8 cellular contexts compared by ENCODE assay signal in genomic region chr2:197777823-197778407, GRCh38. TPM values are rescaled to one million over a fixed set of nuclear protein-coding genes. Genes with fewer than 3 reads are reported as not detected.
DNase-seq lines count a peak whose midpoint lies in the region; ATAC-seq and TF ChIP-seq lines count a peak whose summit lies in the region.

No MANE protein-coding gene starts in this region.

- H4K20me1 ChIP-seq in KMS-11 (ENCODE audit: insufficient read depth) = no peaks in the 10 kb centered on the region

- H3K27me3 ChIP-seq in KMS-11 (ENCODE audit: insufficient read depth, low read depth) (no peaks in the 10 kb centered on the region), upper lobe of right lung (no peaks in the 10 kb centered on the region)

- H2AFZ ChIP-seq in KMS-11 (ENCODE audit: low read depth) = no peak overlapping the region

- no peak overlapping the region for H3K27ac ChIP-seq in KMS-11
- no peak overlapping the region for H3K27ac ChIP-seq in upper lobe of right lung

- H3K9me3 ChIP-seq in upper lobe of right lung = no peaks in the 10 kb centered on the region

- intact Hi-C loops in upper lobe of right lung (cut with DNase I) = no loop called here

- ATAC-seq in activated T-cell treated with anti-CD3 and anti-CD28 coated beads, Interleukin-2, amount 50 U/mL, for 4 hours = no peak
- no peak for ATAC-seq in activated CD8-positive, alpha-beta T cell treated with anti-CD3 and anti-CD28 coated beads, Interleukin-2, amount 10 ng/mL, durations not matched to agents 7 days and 5 days
- ATAC-seq in upper lobe of right lung = no peak
- ATAC-seq in HG02870 (IDR thresholded peaks at IDR 0.05; ENCODE audit: unreplicated experiment) = no peak

- H3K4me1 ChIP-seq in KMS-11 (ENCODE audit: low read depth, poor library complexity, severe bottlenecking) (no peaks in the 10 kb centered on the region), upper lobe of right lung (no peaks in the 10 kb centered on the region)

- H3K9ac ChIP-seq in KMS-11 = no peak overlapping the region

- no peak overlapping the region for H3K4me2 ChIP-seq in KMS-11

- CTCF ChIA-PET in activated CD8-positive, alpha-beta T cell treated with anti-CD3 and anti-CD28 coated beads, Interleukin-2, amount 10 ng/mL, durations not matched to agents 7 days and 5 days (lab: Charles Lee) = interaction anchor here (1.4 to 2.7 kb wide), 3 partner anchors 66 to 72 kb away, joined by 4 to 21 read pairs (median 4); no protein-coding TSS in a partner anchor

- H3K27ac Mint-ChIP-seq in activated CD8-positive, alpha-beta T cell treated with anti-CD3 and anti-CD28 coated beads, Interleukin-2, amount 10 ng/mL, durations not matched to agents 7 days and 5 days = no peak overlapping the region

- POLR2A ChIA-PET in activated CD8-positive, alpha-beta T cell treated with anti-CD3 and anti-CD28 coated beads, Interleukin-2, amount 10 ng/mL, durations not matched to agents 7 days and 5 days (lab: Charles Lee) = no interaction called here

- no peaks in the 10 kb centered on the region for H3K79me2 ChIP-seq in KMS-11 (ENCODE audit: insufficient read depth, low read depth)

- no peaks in the 10 kb centered on the region for H3K4me1 Mint-ChIP-seq in activated T-cell treated with anti-CD3 and anti-CD28 coated beads, Interleukin-2, amount 50 U/mL, for 4 hours (ENCODE audit: low read depth)
- peaks cover 2% of the 10 kb centered on the region for H3K4me1 Mint-ChIP-seq in activated CD8-positive, alpha-beta T cell treated with anti-CD3 and anti-CD28 coated beads, Interleukin-2, amount 10 ng/mL, durations not matched to agents 7 days and 5 days (ENCODE audit: low read depth)

- TF ChIP-seq CTCF in KMS-11 (conservative IDR thresholded peaks at IDR 0.05; ENCODE audit: low read depth, low read length) (peak; percentile 94), upper lobe of right lung (IDR thresholded peaks at IDR 0.05) (peak; percentile 79)

- H3K4me3 Mint-ChIP-seq in activated T-cell treated with anti-CD3 and anti-CD28 coated beads, Interleukin-2, amount 50 U/mL, for 4 hours = no peak overlapping the region
- H3K4me3 Mint-ChIP-seq in activated CD8-positive, alpha-beta T cell treated with anti-CD3 and anti-CD28 coated beads, Interleukin-2, amount 10 ng/mL, durations not matched to agents 7 days and 5 days = no peak overlapping the region

- H3K36me3 Mint-ChIP-seq in activated T-cell treated with anti-CD3 and anti-CD28 coated beads, Interleukin-2, amount 50 U/mL, for 4 hours (ENCODE audit: insufficient read depth) = no peaks in the 10 kb centered on the region
- no peaks in the 10 kb centered on the region for H3K36me3 Mint-ChIP-seq in activated CD8-positive, alpha-beta T cell treated with anti-CD3 and anti-CD28 coated beads, Interleukin-2, amount 10 ng/mL, durations not matched to agents 7 days and 5 days (ENCODE audit: low read depth)

- no peaks in the 10 kb centered on the region for H3K36me3 ChIP-seq in KMS-11 (ENCODE audit: insufficient read depth)
- no peaks in the 10 kb centered on the region for H3K36me3 ChIP-seq in upper lobe of right lung

- no peaks in the 10 kb centered on the region for H3K9me3 Mint-ChIP-seq in activated T-cell treated with anti-CD3 and anti-CD28 coated beads, Interleukin-2, amount 50 U/mL, for 4 hours
- H3K9me3 Mint-ChIP-seq in activated CD8-positive, alpha-beta T cell treated with anti-CD3 and anti-CD28 coated beads, Interleukin-2, amount 10 ng/mL, durations not matched to agents 7 days and 5 days (ENCODE audit: insufficient read depth) = no peaks in the 10 kb centered on the region

- DNase-seq in activated T-cell treated with anti-CD3 and anti-CD28 coated beads for 1 hour (ENCODE audit: low read depth) (peak; percentile 19), iris pigment epithelial cell (ENCODE audit: low read depth) (peak; percentile 31), upper lobe of right lung (no peak), COR-L47 (lab: John Stamatoyannopoulos, UW) (no peak)
- DNase-seq in activated T-cell treated with anti-CD3 and anti-CD28 coated beads, Interleukin-2, amount 50 U/mL, for 4 hours = no peak
- DNase-seq in activated CD8-positive, alpha-beta T cell treated with anti-CD3 and anti-CD28 coated beads, Interleukin-2, amount 10 ng/mL, durations not matched to agents 7 days and 5 days = peak; percentile 39

- H3K27me3 Mint-ChIP-seq in activated T-cell treated with anti-CD3 and anti-CD28 coated beads, Interleukin-2, amount 50 U/mL, for 4 hours (ENCODE audit: low read depth) = peaks cover 2% of the 10 kb centered on the region
- H3K27me3 Mint-ChIP-seq in activated CD8-positive, alpha-beta T cell treated with anti-CD3 and anti-CD28 coated beads, Interleukin-2, amount 10 ng/mL, durations not matched to agents 7 days and 5 days (ENCODE audit: low read depth) = peaks cover 20% of the 10 kb centered on the region

- H3K4me3 ChIP-seq in KMS-11 (IDR thresholded peaks at IDR 0.05; ENCODE audit: insufficient read depth, low read depth, low read length) (no peak overlapping the region), upper lobe of right lung (no peak overlapping the region)

RNA-seq across cellular contexts. Expression of gene BOLL, which starts 7.2 kb away (rescaled TPM):
- total RNA-seq in activated T-cell treated with anti-CD3 and anti-CD28 coated beads, Interleukin-2, amount 50 U/mL, for 4 hours = not detected
- total RNA-seq in activated CD8-positive, alpha-beta T cell treated with anti-CD3 and anti-CD28 coated beads, Interleukin-2, amount 10 ng/mL, durations not matched to agents 7 days and 5 days = not detected
- not detected for total RNA-seq in upper lobe of right lung

RNA-seq across cellular contexts. Expression of gene PLCL1, which starts 26.5 kb away (rescaled TPM):
- 1 to 10 TPM in 2 of 3 donors, under 1 TPM in 1; 0.94 to 1.8 (median 1.2) TPM for total RNA-seq in activated T-cell treated with anti-CD3 and anti-CD28 coated beads, Interleukin-2, amount 50 U/mL, for 4 hours
- total RNA-seq in activated CD8-positive, alpha-beta T cell treated with anti-CD3 and anti-CD28 coated beads, Interleukin-2, amount 10 ng/mL, durations not matched to agents 7 days and 5 days = under 1 TPM; 0.08 to 0.18 TPM
- 7.7 TPM for total RNA-seq in upper lobe of right lung

Comparison
In these comparisons a context has a peak if more than half of its experiments do, and no peak if none do; other contexts are left out.
1. DNase-seq: peak in activated T-cell treated with anti-CD3 and anti-CD28 coated beads for 1 hour (single experiment), activated CD8-positive, alpha-beta T cell treated with anti-CD3 and anti-CD28 coated beads, Interleukin-2, amount 10 ng/mL, durations not matched to agents 7 days and 5 days (single experiment) and iris pigment epithelial cell (single experiment); none in activated T-cell treated with anti-CD3 and anti-CD28 coated beads, Interleukin-2, amount 50 U/mL, for 4 hours (single experiment), upper lobe of right lung (single experiment) and COR-L47 (single experiment).